1 cellular context compared by ENCODE assay signal in the genomic region with DNA sequence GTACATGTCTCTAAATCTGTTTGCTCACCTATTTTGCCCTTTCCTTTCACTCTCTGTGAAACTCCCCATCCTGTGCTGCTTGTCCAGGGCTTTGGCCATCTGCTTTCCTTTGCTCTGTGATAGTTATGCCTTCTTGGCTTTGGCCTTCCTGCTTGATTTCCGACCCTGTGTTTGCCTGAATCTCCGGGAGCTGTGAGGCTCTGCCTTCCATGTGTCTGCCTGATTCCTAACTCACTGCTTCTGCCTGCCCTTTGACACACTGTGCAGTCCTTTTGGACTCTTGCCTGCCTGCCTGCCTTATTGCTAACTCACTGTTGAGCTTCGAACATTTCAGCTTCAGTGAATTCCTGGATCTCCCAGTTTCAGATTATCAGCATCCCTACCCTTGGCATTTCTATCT.
TF ChIP-seq lines count a peak whose summit lies in the region.

No MANE protein-coding gene starts in this region.

TF ChIP-seq in WTC11, 78 proteins besides CTCF, POLR2A, EP300 and RAD21 (continued from another document):
- TF ChIP-seq, protein P1, sequence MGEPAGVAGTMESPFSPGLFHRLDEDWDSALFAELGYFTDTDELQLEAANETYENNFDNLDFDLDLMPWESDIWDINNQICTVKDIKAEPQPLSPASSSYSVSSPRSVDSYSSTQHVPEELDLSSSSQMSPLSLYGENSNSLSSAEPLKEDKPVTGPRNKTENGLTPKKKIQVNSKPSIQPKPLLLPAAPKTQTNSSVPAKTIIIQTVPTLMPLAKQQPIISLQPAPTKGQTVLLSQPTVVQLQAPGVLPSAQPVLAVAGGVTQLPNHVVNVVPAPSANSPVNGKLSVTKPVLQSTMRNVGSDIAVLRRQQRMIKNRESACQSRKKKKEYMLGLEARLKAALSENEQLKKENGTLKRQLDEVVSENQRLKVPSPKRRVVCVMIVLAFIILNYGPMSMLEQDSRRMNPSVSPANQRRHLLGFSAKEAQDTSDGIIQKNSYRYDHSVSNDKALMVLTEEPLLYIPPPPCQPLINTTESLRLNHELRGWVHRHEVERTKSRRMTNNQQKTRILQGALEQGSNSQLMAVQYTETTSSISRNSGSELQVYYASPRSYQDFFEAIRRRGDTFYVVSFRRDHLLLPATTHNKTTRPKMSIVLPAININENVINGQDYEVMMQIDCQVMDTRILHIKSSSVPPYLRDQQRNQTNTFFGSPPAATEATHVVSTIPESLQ (CRISPR knock-in tag; IDR thresholded peaks at IDR 0.05), result no peak
- TF ChIP-seq, protein P2, sequence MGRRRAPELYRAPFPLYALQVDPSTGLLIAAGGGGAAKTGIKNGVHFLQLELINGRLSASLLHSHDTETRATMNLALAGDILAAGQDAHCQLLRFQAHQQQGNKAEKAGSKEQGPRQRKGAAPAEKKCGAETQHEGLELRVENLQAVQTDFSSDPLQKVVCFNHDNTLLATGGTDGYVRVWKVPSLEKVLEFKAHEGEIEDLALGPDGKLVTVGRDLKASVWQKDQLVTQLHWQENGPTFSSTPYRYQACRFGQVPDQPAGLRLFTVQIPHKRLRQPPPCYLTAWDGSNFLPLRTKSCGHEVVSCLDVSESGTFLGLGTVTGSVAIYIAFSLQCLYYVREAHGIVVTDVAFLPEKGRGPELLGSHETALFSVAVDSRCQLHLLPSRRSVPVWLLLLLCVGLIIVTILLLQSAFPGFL (CRISPR knock-in tag; IDR thresholded peaks at IDR 0.05; ENCODE audit: borderline replicate concordance), result no peak
- TF ChIP-seq ZNF671 (CRISPR knock-in tag; IDR thresholded peaks at IDR 0.05), result no peak
- TF ChIP-seq, protein P3, sequence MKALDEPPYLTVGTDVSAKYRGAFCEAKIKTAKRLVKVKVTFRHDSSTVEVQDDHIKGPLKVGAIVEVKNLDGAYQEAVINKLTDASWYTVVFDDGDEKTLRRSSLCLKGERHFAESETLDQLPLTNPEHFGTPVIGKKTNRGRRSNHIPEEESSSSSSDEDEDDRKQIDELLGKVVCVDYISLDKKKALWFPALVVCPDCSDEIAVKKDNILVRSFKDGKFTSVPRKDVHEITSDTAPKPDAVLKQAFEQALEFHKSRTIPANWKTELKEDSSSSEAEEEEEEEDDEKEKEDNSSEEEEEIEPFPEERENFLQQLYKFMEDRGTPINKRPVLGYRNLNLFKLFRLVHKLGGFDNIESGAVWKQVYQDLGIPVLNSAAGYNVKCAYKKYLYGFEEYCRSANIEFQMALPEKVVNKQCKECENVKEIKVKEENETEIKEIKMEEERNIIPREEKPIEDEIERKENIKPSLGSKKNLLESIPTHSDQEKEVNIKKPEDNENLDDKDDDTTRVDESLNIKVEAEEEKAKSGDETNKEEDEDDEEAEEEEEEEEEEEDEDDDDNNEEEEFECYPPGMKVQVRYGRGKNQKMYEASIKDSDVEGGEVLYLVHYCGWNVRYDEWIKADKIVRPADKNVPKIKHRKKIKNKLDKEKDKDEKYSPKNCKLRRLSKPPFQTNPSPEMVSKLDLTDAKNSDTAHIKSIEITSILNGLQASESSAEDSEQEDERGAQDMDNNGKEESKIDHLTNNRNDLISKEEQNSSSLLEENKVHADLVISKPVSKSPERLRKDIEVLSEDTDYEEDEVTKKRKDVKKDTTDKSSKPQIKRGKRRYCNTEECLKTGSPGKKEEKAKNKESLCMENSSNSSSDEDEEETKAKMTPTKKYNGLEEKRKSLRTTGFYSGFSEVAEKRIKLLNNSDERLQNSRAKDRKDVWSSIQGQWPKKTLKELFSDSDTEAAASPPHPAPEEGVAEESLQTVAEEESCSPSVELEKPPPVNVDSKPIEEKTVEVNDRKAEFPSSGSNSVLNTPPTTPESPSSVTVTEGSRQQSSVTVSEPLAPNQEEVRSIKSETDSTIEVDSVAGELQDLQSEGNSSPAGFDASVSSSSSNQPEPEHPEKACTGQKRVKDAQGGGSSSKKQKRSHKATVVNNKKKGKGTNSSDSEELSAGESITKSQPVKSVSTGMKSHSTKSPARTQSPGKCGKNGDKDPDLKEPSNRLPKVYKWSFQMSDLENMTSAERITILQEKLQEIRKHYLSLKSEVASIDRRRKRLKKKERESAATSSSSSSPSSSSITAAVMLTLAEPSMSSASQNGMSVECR (CRISPR knock-in tag; IDR thresholded peaks at IDR 0.05; ENCODE audit: borderline replicate concordance), result no peak
- TF ChIP-seq, protein P4, sequence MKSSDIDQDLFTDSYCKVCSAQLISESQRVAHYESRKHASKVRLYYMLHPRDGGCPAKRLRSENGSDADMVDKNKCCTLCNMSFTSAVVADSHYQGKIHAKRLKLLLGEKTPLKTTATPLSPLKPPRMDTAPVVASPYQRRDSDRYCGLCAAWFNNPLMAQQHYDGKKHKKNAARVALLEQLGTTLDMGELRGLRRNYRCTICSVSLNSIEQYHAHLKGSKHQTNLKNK (CRISPR knock-in tag; IDR thresholded peaks at IDR 0.05), result no peak
- TF ChIP-seq, protein P5, sequence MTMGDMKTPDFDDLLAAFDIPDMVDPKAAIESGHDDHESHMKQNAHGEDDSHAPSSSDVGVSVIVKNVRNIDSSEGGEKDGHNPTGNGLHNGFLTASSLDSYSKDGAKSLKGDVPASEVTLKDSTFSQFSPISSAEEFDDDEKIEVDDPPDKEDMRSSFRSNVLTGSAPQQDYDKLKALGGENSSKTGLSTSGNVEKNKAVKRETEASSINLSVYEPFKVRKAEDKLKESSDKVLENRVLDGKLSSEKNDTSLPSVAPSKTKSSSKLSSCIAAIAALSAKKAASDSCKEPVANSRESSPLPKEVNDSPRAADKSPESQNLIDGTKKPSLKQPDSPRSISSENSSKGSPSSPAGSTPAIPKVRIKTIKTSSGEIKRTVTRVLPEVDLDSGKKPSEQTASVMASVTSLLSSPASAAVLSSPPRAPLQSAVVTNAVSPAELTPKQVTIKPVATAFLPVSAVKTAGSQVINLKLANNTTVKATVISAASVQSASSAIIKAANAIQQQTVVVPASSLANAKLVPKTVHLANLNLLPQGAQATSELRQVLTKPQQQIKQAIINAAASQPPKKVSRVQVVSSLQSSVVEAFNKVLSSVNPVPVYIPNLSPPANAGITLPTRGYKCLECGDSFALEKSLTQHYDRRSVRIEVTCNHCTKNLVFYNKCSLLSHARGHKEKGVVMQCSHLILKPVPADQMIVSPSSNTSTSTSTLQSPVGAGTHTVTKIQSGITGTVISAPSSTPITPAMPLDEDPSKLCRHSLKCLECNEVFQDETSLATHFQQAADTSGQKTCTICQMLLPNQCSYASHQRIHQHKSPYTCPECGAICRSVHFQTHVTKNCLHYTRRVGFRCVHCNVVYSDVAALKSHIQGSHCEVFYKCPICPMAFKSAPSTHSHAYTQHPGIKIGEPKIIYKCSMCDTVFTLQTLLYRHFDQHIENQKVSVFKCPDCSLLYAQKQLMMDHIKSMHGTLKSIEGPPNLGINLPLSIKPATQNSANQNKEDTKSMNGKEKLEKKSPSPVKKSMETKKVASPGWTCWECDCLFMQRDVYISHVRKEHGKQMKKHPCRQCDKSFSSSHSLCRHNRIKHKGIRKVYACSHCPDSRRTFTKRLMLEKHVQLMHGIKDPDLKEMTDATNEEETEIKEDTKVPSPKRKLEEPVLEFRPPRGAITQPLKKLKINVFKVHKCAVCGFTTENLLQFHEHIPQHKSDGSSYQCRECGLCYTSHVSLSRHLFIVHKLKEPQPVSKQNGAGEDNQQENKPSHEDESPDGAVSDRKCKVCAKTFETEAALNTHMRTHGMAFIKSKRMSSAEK (CRISPR knock-in tag; IDR thresholded peaks at IDR 0.05; ENCODE audit: borderline replicate concordance), result no peak
